8 cellular contexts compared by ENCODE assay signal in the genomic region with DNA sequence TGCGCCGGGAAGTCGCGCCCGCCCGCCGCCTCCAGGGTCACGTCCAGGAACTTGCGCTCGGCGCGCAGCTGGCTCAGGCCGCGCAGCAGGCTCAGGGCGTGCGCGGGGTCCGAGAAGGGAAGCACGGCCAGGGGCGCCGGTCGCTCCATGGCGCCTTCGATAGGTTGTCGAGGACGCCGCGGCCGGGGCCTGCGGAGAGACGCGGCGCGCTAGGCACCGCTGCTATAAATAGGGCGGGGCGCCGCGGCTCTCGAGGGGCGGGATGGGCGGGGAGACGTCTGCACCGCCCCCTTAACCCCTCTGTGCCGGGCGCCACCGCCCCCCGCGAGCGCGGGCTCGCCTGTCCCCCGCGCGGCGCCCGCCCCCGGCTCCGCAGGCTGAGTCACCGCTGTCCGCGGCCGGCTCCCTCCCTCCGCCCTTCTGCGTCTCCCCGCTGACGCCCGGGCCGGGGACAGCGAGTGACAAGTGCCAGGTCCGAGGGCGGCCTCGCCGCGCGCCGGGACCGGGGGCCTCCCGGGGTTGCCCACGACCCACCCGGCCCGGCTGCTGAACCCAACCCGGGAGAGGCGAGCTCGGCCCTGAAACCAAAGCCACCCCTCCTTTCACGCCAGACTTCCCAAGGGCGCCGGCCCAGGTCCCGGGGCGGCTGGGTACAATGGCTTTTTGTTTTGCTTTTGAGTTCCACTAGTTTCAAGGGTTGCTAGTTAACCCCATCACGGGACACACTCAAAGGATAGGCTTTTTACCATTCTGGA. TPM values are rescaled to one million over a fixed set of nuclear protein-coding genes. Genes with fewer than 3 reads are reported as not detected.
DNase-seq lines count a peak whose midpoint lies in the region; ATAC-seq and TF ChIP-seq lines count a peak whose summit lies in the region.

A gene with protein sequence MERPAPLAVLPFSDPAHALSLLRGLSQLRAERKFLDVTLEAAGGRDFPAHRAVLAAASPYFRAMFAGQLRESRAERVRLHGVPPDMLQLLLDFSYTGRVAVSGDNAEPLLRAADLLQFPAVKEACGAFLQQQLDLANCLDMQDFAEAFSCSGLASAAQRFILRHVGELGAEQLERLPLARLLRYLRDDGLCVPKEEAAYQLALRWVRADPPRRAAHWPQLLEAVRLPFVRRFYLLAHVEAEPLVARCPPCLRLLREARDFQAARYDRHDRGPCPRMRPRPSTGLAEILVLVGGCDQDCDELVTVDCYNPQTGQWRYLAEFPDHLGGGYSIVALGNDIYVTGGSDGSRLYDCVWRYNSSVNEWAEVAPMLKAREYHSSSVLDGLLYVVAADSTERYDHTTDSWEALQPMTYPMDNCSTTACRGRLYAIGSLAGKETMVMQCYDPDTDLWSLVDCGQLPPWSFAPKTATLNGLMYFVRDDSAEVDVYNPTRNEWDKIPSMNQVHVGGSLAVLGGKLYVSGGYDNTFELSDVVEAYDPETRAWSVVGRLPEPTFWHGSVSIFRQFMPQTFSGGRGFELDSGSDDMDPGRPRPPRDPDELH (minus strand): TSS at position 201 of the 755 bp plus-strand sequence. CDS start 52 bp downstream, at position 149.

- peaks cover 1% of the 10 kb centered on the region for H3K36me3 ChIP-seq in kidney epithelial cell (ENCODE audit: control insufficient read depth, insufficient read depth, low read length)

- H3K4me3 ChIP-seq in kidney epithelial cell (ENCODE audit: low read depth, low read length) = peak within 1 kb of the TSS; percentile 69

- no peaks in the 10 kb centered on the region for H3K27me3 ChIP-seq in kidney epithelial cell (ENCODE audit: control insufficient read depth, insufficient read depth, low read length)

- peak; percentile 57 for ATAC-seq in HG02970 (IDR thresholded peaks at IDR 0.05; ENCODE audit: low FRiP score, unreplicated experiment)

- DNase-seq in NK-92 treated with Interleukin-12 subunit alpha and Interleukin-12 subunit beta, amount 100 ng/mL, for 24 hours (lab: John Stamatoyannopoulos, UW) = peak; percentile 73
- DNase-seq in NK-92 (lab: John Stamatoyannopoulos, UW; ENCODE audit: unreplicated experiment) = no peak
- DNase-seq in NCI-H2227 (lab: John Stamatoyannopoulos, UW; ENCODE audit: unreplicated experiment) = peak; percentile 88
- DNase-seq in activated CD4-positive, alpha-beta T cell treated with anti-CD3 and anti-CD28 coated beads for 1 hour = peak; percentile 82
- DNase-seq in cerebellum (ENCODE audit: low spot score) = peak; percentile 88
- no peak for DNase-seq in kidney epithelial cell (ENCODE audit: low read depth)
- DNase-seq in stimulated activated CD4-positive, alpha-beta T cell treated with anti-CD3 and anti-CD28 coated beads, Interleukin-15, amount 100 ng/mL, for 48 hours (ENCODE audit: low read depth in 2 of 2) = peak; percentile 78 to 82

- no peak for TF ChIP-seq CTCF in kidney epithelial cell (IDR thresholded peaks at IDR 0.05; ENCODE audit: insufficient read depth, low read length, poor library complexity, severe bottlenecking)

RNA-seq across cellular contexts. Expression of the gene that starts here (rescaled TPM):
- total RNA-seq in cerebellum (6.1 TPM), kidney epithelial cell (69.5 and 77.4 TPM in 2 replicates)

Comparison
In these comparisons a context has a peak if more than half of its experiments do, and no peak if none do; other contexts are left out.
1. DNase-seq: peak in NK-92 treated with Interleukin-12 subunit alpha and Interleukin-12 subunit beta, amount 100 ng/mL, for 24 hours (single experiment), NCI-H2227 (single experiment), activated CD4-positive, alpha-beta T cell treated with anti-CD3 and anti-CD28 coated beads for 1 hour (single experiment), cerebellum (single experiment) and stimulated activated CD4-positive, alpha-beta T cell treated with anti-CD3 and anti-CD28 coated beads, Interleukin-15, amount 100 ng/mL, for 48 hours (2 of 2); none in NK-92 (single experiment) and kidney epithelial cell (single experiment).